Comparison of ENCODE assay signal across 27 cellular contexts in genomic region chr2:36734304-36734703, GRCh38. TPM values are rescaled to one million over a fixed set of nuclear protein-coding genes. Genes with fewer than 3 reads are reported as not detected.
A peak's percentile ranks its signal among the peaks of the same experiment; 100 is the strongest.
DNase-seq lines count a peak whose midpoint lies in the region; ATAC-seq, FAIRE-seq and TF ChIP-seq lines count a peak whose summit lies in the region.
"Had no signal": no experiment of that assay in that cellular context is flagged by ENCODE, and none has a peak within 500 bp of the region (broad histone marks: within the 10 kb centered on the region; RNA-seq: fewer than 3 reads in every experiment).

No MANE protein-coding gene starts in this region.

- H3K23me2 ChIP-seq in H1 (ENCODE audit: low read depth, low read length) = no peaks in the 10 kb centered on the region

- ATAC-seq in Right ventricle myocardium inferior = peak; percentile 65
- ATAC-seq in HG02852 (IDR thresholded peaks at IDR 0.05; ENCODE audit: unreplicated experiment) = no peak
- ATAC-seq: activated CD8-positive, alpha-beta T cell treated with anti-CD3 and anti-CD28 coated beads, Interleukin-2, amount 10 ng/mL, durations not matched to agents 7 days and 5 days; effector memory CD8-positive, alpha-beta T cell had no signal

- POLR2A ChIA-PET in H1 (lab: Charles Lee; ENCODE audit: partially characterized antibody) = interaction anchor here (0.9 kb wide), 1 partner anchor 17 kb away, joined by 3 read pairs; no protein-coding TSS in a partner anchor

- H3K79me2 ChIP-seq in H1 (ENCODE audit: control insufficient read depth in 1 of 2, insufficient read depth in 2 of 2, low read length in 2 of 2) (no peaks in the 10 kb centered on the region), mesendoderm (ENCODE audit: control insufficient read depth, insufficient read depth, low read length) (no peaks in the 10 kb centered on the region)

- intact Hi-C loops in Right ventricle myocardium inferior (cut with DNase I) = no loop called here

- H4K8ac ChIP-seq in H1 (ENCODE audit: extremely low read depth, insufficient read depth, low read length) (no peak overlapping the region), mesendoderm (ENCODE audit: low read depth, low read length) (no peak overlapping the region)

- no peak overlapping the region for H2BK5ac ChIP-seq in H1 (ENCODE audit: low read depth, low read length)
- H2BK5ac ChIP-seq in mesendoderm (ENCODE audit: low read length) = no peak overlapping the region

- H3K56ac ChIP-seq in H1 (replicated peaks; ENCODE audit: insufficient read length, low read depth, low read length) (no peak overlapping the region), mesendoderm (ENCODE audit: low read length) (no peak overlapping the region)

- H3K9ac ChIP-seq in H1 (replicated peaks in 1 of 4; ENCODE audit: extremely low read depth in 1 of 4, low read depth in 3 of 4, low read length in 3 of 4) (no peak overlapping the region), mesendoderm (ENCODE audit: low read length) (no peak overlapping the region)

- H3K79me1 ChIP-seq in H1 (ENCODE audit: low read depth, low read length) (no peaks in the 10 kb centered on the region), mesendoderm (ENCODE audit: low read length) (no peaks in the 10 kb centered on the region)

- no peaks in the 10 kb centered on the region for H3K9me3 ChIP-seq in right atrium auricular region
- no peaks in the 10 kb centered on the region for H3K9me3 ChIP-seq in H1 (ENCODE audit: insufficient read depth in 2 of 2, low read depth in 1 of 2, low read length in 1 of 2)
- H3K9me3 ChIP-seq: prostate gland, transverse colon had no signal

- TF ChIP-seq EP300 in H1 (IDR thresholded peaks at IDR 0.05; ENCODE audit: borderline replicate concordance in 1 of 2, low read depth in 2 of 2, low read length in 2 of 2) = no peak

- TF ChIP-seq POLR2A in NB4 (IDR thresholded peaks at IDR 0.05; ENCODE audit: extremely low read depth, insufficient read length) (no peak), H1 (IDR thresholded peaks at IDR 0.05; ENCODE audit: control extremely low read depth in 1 of 2, low read depth in 2 of 2, low read length in 2 of 2) (no peak)

- no peak overlapping the region for H2BK120ac ChIP-seq in H1 (replicated peaks; ENCODE audit: low read depth, low read length)
- H2BK120ac ChIP-seq in mesendoderm (ENCODE audit: low read depth, low read length) = no peak overlapping the region

- H3K18ac ChIP-seq in H1 (ENCODE audit: extremely low read depth, low read length) (no peak overlapping the region), mesendoderm (ENCODE audit: low read length) (no peak overlapping the region)

- TF ChIP-seq CTCF in right atrium auricular region (IDR thresholded peaks at IDR 0.05) = no peak
- no peak for TF ChIP-seq CTCF in NB4 (IDR thresholded peaks at IDR 0.05; ENCODE audit: low read depth, low read length)
- TF ChIP-seq CTCF in H1 (IDR thresholded peaks at IDR 0.05; ENCODE audit: control extremely low read depth in 1 of 3, insufficient read depth in 1 of 3, low read depth in 1 of 3, low read length in 3 of 3) = no peak

- H2BK20ac ChIP-seq in H1 (ENCODE audit: low read length) = peak overlapping the region; percentile 27; the same call in 1 of the 2 replicates

- H3K27me3 ChIP-seq in right atrium auricular region (no peaks in the 10 kb centered on the region), H1 (replicated peaks in 1 of 4; ENCODE audit: control insufficient read depth in 3 of 4, extremely low read depth in 1 of 4, insufficient read depth in 3 of 4, low read length in 3 of 4) (no peaks in the 10 kb centered on the region; a peak in 1 of 7 replicates), mesendoderm (ENCODE audit: insufficient read depth, low read length, poor library complexity) (no peaks in the 10 kb centered on the region)
- H3K27me3 ChIP-seq: brain microvascular endothelial cell, esophagus muscularis mucosa, transverse colon had no signal

- FAIRE-seq in H1 (lab: Jason Lieb, UNC) (no peak), urothelium cell line (lab: Jason Lieb, UNC) (no peak)
- FAIRE-seq: RCC 7860 had no signal

- H2AK5ac ChIP-seq in H1 (ENCODE audit: low read depth, low read length) (no peak overlapping the region), mesendoderm (ENCODE audit: low read length) (no peak overlapping the region)

- H2BK15ac ChIP-seq in H1 (ENCODE audit: low read length) (no peak overlapping the region), mesendoderm (replicated peaks; ENCODE audit: low read depth) (no peak overlapping the region)

- H3K23ac ChIP-seq in H1 (ENCODE audit: insufficient read length) = no peak overlapping the region
- no peak overlapping the region for H3K23ac ChIP-seq in mesendoderm (ENCODE audit: low read length)

- no peaks in the 10 kb centered on the region for H3K36me3 ChIP-seq in right atrium auricular region
- no peaks in the 10 kb centered on the region for H3K36me3 ChIP-seq in H1 (ENCODE audit: control insufficient read depth in 2 of 4, insufficient read depth in 4 of 4, low read length in 3 of 4)
- H3K36me3 ChIP-seq in mesendoderm (ENCODE audit: control insufficient read depth, insufficient read depth, low read length) = no peaks in the 10 kb centered on the region
- H3K36me3 ChIP-seq: brain microvascular endothelial cell, esophagus muscularis mucosa, prostate gland, transverse colon had no signal

- DNase-seq in Right ventricle myocardium inferior (ENCODE audit: missing footprints) = no peak
- DNase-seq in right atrium auricular region (ENCODE audit: low spot score) = no peak
- peak; percentile 60 for DNase-seq in NB4 (ENCODE audit: low read depth)
- DNase-seq in H1 (ENCODE audit: low read depth in 1 of 2, low spot score in 2 of 2) = no peak
- DNase-seq in mesendoderm = peak; percentile 33
- no peak for DNase-seq in urothelium cell line (ENCODE audit: low spot score)
- no peak for DNase-seq in inferior parietal cortex (ENCODE audit: extremely low spot score)
- DNase-seq: activated CD8-positive, alpha-beta T cell treated with anti-CD3 and anti-CD28 coated beads, Interleukin-2, amount 10 ng/mL, durations not matched to agents 7 days and 5 days; activated gamma-delta T cell; activated T-cell treated with anti-CD3 and anti-CD28 coated beads for 4 hours; AML-193; brain microvascular endothelial cell; CD4-positive, alpha-beta memory T cell; effector memory CD8-positive, alpha-beta T cell; kidney glomerular epithelial cell; NCI-H2171; NCI-H526; transverse colon had no signal

- no peak overlapping the region for H3K4ac ChIP-seq in H1 (replicated peaks; ENCODE audit: insufficient read length, low read depth, low read length)
- H3K4ac ChIP-seq in mesendoderm (ENCODE audit: low read depth, low read length) = no peak overlapping the region

- H3K4me3 ChIP-seq in right atrium auricular region = no peak overlapping the region
- no peak overlapping the region for H3K4me3 ChIP-seq in NB4 (ENCODE audit: low read depth, low read length)
- H3K4me3 ChIP-seq in H1 (ENCODE audit: extremely low read depth in 1 of 4, insufficient read depth in 2 of 4, low read depth in 3 of 4, low read length in 4 of 4) = no peak overlapping the region
- H3K4me3 ChIP-seq in mesendoderm (ENCODE audit: low read length) = no peak overlapping the region
- H3K4me3 ChIP-seq: coronary artery, esophagus muscularis mucosa, prostate gland, skin epidermis, transverse colon had no signal

- H3K4me1 ChIP-seq in right atrium auricular region (no peaks in the 10 kb centered on the region), H1 (replicated peaks in 1 of 4; ENCODE audit: control insufficient read depth in 3 of 4, insufficient read depth in 4 of 4, low read length in 3 of 4) (peaks cover 2 to 8% (median 3%) of the 10 kb centered on the region in 4 experiments; a peak in 3 of 7 replicates), mesendoderm (ENCODE audit: control insufficient read depth, low read depth, low read length) (no peaks in the 10 kb centered on the region)
- H3K4me1 ChIP-seq: prostate gland had no signal

- no peaks in the 10 kb centered on the region for H4K20me1 ChIP-seq in H1 (replicated peaks in 1 of 2; ENCODE audit: control insufficient read depth in 1 of 2, insufficient read depth in 2 of 2, low read length in 2 of 2)

- no peak overlapping the region for H4K91ac ChIP-seq in H1 (replicated peaks; ENCODE audit: insufficient read length, low read length)

- H2BK12ac ChIP-seq in H1 (ENCODE audit: low read depth, low read length) = no peak overlapping the region; the same call in 1 of the 2 replicates

- WGBS in H1 (ENCODE audit: extremely low coverage in 1 of 2, insufficient coverage in 1 of 2, insufficient read length in 1 of 2, insufficient replicate concordance in 2 of 2, low coverage in 1 of 2, low lambda C conversion rate in 2 of 2, missing lambda C conversion rate in 1 of 2), 2 experiments = 89% methylated on average over 2 of the region's 2 CpGs; no CpG with 5 or more reads in 1 of the 2 experiments
- WGBS in mesendoderm (ENCODE audit: extremely low coverage, insufficient coverage, low lambda C conversion rate) = no CpG with 5 or more reads among the region's 2 CpGs

- H4K5ac ChIP-seq in H1 (ENCODE audit: insufficient read length, low read depth, low read length) (no peak overlapping the region), mesendoderm (ENCODE audit: low read length) (no peak overlapping the region)

- H3K27ac ChIP-seq in right atrium auricular region = no peak overlapping the region
- no peak overlapping the region for H3K27ac ChIP-seq in H1 (ENCODE audit: low read depth, low read length)
- no peak overlapping the region for H3K27ac ChIP-seq in mesendoderm (ENCODE audit: low read depth, low read length)
- H3K27ac ChIP-seq: brain microvascular endothelial cell, coronary artery, esophagus muscularis mucosa, prostate gland, skin epidermis, transverse colon had no signal

- no peak for TF ChIP-seq RAD21 in H1 (IDR thresholded peaks at IDR 0.05 in 1 of 2, conservative IDR thresholded peaks at IDR 0.05 in 1 of 2; ENCODE audit: low read depth in 2 of 2, low read length in 2 of 2)

- no peak overlapping the region for H2AFZ ChIP-seq in H1 (ENCODE audit: low read length)

- H3K4me2 ChIP-seq in H1 (ENCODE audit: insufficient read depth in 1 of 2, low read depth in 2 of 2, low read length in 2 of 2) = no peak overlapping the region
- H3K4me2 ChIP-seq in mesendoderm (ENCODE audit: low read length) = no peak overlapping the region

- CTCF ChIA-PET in H1 (lab: Charles Lee; ENCODE audit: partially characterized antibody) = interaction anchor here (1.0 to 2.3 kb wide), 5 partner anchors 8 to 71 kb away, joined by 3 to 7 read pairs (median 4); no protein-coding TSS in a partner anchor

- H3K14ac ChIP-seq in H1 (ENCODE audit: insufficient read length) = no peak overlapping the region

RNA-seq across cellular contexts. Expression of gene VIT, which starts 37.8 kb away (rescaled TPM):
- 21.6 TPM for total RNA-seq in Right ventricle myocardium inferior
- 10 to 100 TPM; 12.3 to 16.9 TPM for total RNA-seq in right atrium auricular region
- not detected in 2 replicates for total RNA-seq in H1 (2021; fragmentation: NEBNext Ultra II Directional; extraction: Animal tissue kit (Norgen Biotek cat#: 25700))
- polyA plus RNA-seq in H1 (2011; rRNA removed) = 0.03 TPM in 1 of 2 replicates, not detected in the other
- polyA plus RNA-seq in H1 (2011; cell fraction: cytosol; rRNA removed) = not detected
- polyA plus RNA-seq in H1 (2011; cell fraction: nucleus; rRNA removed) = not detected
- not detected in 4 replicates for polyA plus RNA-seq in H1 (2012, experiment 1 of 2)
- polyA plus RNA-seq in H1 (2012, experiment 2 of 2) = not detected
- polyA plus RNA-seq in H1 (2013, experiment 1 of 2) = 0.08 TPM
- 0.11 TPM for polyA plus RNA-seq in H1 (2013, experiment 2 of 2)
- polyA minus RNA-seq in H1 (2011; rRNA and poly(A)+ RNA removed) = not detected in 2 replicates
- not detected for polyA minus RNA-seq in H1 (2011; cell fraction: cytosol; rRNA and poly(A)+ RNA removed)
- not detected for polyA minus RNA-seq in H1 (2011; cell fraction: nucleus; rRNA and poly(A)+ RNA removed)
- polyA plus RNA-seq in mesendoderm (2013, experiment 1 of 2) = 0.45 TPM
- polyA plus RNA-seq in mesendoderm (2013, experiment 2 of 2) = 0.24 TPM
- total RNA-seq: activated CD8-positive, alpha-beta T cell treated with anti-CD3 and anti-CD28 coated beads, Interleukin-2, amount 10 ng/mL, durations not matched to agents 7 days and 5 days; CD4-positive, alpha-beta memory T cell; G401; SK-MEL-5; T-helper 1 cell treated with Interleukin-12 subunit alpha and Interleukin-12 subunit beta and Interleukin-4 antibody, amounts not matched to agents 30 ng/mL and 1 ng/mL, for 36 hours had no signal
- polyA plus RNA-seq: CD4-positive, alpha-beta memory T cell had no signal

Comparison
In these comparisons a context has a peak if more than half of its experiments do, and no peak if none do; other contexts are left out.
1. DNase-seq: peak in NB4 (single experiment) and mesendoderm (single experiment); none in Right ventricle myocardium inferior (single experiment), right atrium auricular region (single experiment), H1 (0 of 2), urothelium cell line (single experiment) and inferior parietal cortex (single experiment).
2. RNA of gene VIT, which starts 37.8 kb away (total RNA-seq): 21.6 TPM in Right ventricle myocardium inferior (single experiment) and 12.3 to 16.9 TPM in right atrium auricular region; not detected in H1; every median in the first group is over 10 times any median in the second.